In genomic region chr5:177671755-177672690, GRCh38 we compare ENCODE assay signal across 7 cellular contexts.
DNase-seq lines count a peak whose midpoint lies in the region; ATAC-seq and TF ChIP-seq lines count a peak whose summit lies in the region.
"Not testable (repeated sequence)": the region's sequence is repeated elsewhere in the genome, so short reads cannot be mapped to it uniquely, and the experiment has no call there.

No MANE protein-coding gene starts in this region.

- H3K4me2 ChIP-seq in OCI-LY1 (ENCODE audit: low read length): peak overlapping the region; percentile 50; the same call in 1 of the 2 replicates

- not testable (repeated sequence) for H3K4me1 Mint-ChIP-seq in endothelial cell (ENCODE audit: unreplicated experiment)

- ATAC-seq in GM18868 (IDR thresholded peaks at IDR 0.05; ENCODE audit: unreplicated experiment) (peak; percentile 55), HG02852 (IDR thresholded peaks at IDR 0.05; ENCODE audit: unreplicated experiment) (peak; percentile 77)

- H3K9me3 Mint-ChIP-seq in endothelial cell (ENCODE audit: unreplicated experiment): not testable (repeated sequence)

- H3K4me3 Mint-ChIP-seq in endothelial cell (ENCODE audit: unreplicated experiment): not testable (repeated sequence)

- not testable (repeated sequence) for H3K27ac ChIP-seq in OCI-LY1 (ENCODE audit: low read depth, low read length, poor library complexity, severe bottlenecking)

- H3K9me3 ChIP-seq in OCI-LY1 (ENCODE audit: low read length): not testable (repeated sequence)

- H4K20me1 ChIP-seq in OCI-LY1 (ENCODE audit: insufficient read depth, low read length): not testable (repeated sequence)

- H3K27me3 Mint-ChIP-seq in endothelial cell (ENCODE audit: unreplicated experiment): not testable (repeated sequence)

- H3K36me3 Mint-ChIP-seq in endothelial cell (ENCODE audit: low read depth, unreplicated experiment): not testable (repeated sequence)

- not testable (repeated sequence) for H3K4me1 ChIP-seq in OCI-LY1 (ENCODE audit: insufficient read depth, low read length, severe bottlenecking)

- H3K79me2 ChIP-seq in OCI-LY1 (ENCODE audit: insufficient read depth, low read length): not testable (repeated sequence)

- not testable (repeated sequence) for H3K9ac ChIP-seq in OCI-LY1 (ENCODE audit: low read length)

- H3K27me3 ChIP-seq in OCI-LY1 (ENCODE audit: insufficient read depth, low read length): not testable (repeated sequence)

- H3F3A ChIP-seq in OCI-LY1 (ENCODE audit: insufficient read depth, low read length): not testable (repeated sequence)

- not testable (repeated sequence) for H3K27ac Mint-ChIP-seq in endothelial cell (ENCODE audit: unreplicated experiment)

- peak; percentile 67 for DNase-seq in activated T-cell treated with anti-CD3 and anti-CD28 coated beads for 24 hours (ENCODE audit: low read depth)
- DNase-seq in endothelial cell (ENCODE audit: low spot score): peak; percentile 53
- DNase-seq in medulla oblongata (ENCODE audit: extremely low spot score): peak; percentile 7
- DNase-seq in stimulated activated CD4-positive, alpha-beta T cell treated with anti-CD3 and anti-CD28 coated beads, Interleukin-1b, Interleukin-23, amount 100 ng/mL, for 48 hours: peak; percentile 69

- not testable (repeated sequence) for H3K36me3 ChIP-seq in OCI-LY1 (ENCODE audit: insufficient read depth, low read length)

- TF ChIP-seq CTCF in OCI-LY1 (IDR thresholded peaks at IDR 0.05; ENCODE audit: low read length); endothelial cell (IDR thresholded peaks at IDR 0.05; ENCODE audit: unreplicated experiment): not testable (repeated sequence)

- not testable (repeated sequence) for H2AFZ ChIP-seq in OCI-LY1 (ENCODE audit: low read length)

- peak overlapping the region; percentile 56 for H3K4me3 ChIP-seq in OCI-LY1 (ENCODE audit: low read depth, low read length, poor library complexity, severe bottlenecking)

- H3K9me2 ChIP-seq in OCI-LY1 (ENCODE audit: low read depth, low read length): not testable (repeated sequence)

Comparison
In these comparisons a context has a peak if more than half of its experiments do, and no peak if none do; other contexts are left out.
1. DNase-seq: peak in every context shown above with its lines; median percentile 69 in stimulated activated CD4-positive, alpha-beta T cell treated with anti-CD3 and anti-CD28 coated beads, Interleukin-1b, Interleukin-23, amount 100 ng/mL, for 48 hours; 67 in activated T-cell treated with anti-CD3 and anti-CD28 coated beads for 24 hours; 53 in endothelial cell; 7 in medulla oblongata.